Comparison of ENCODE assay signal across 8 cellular contexts in the genomic region with DNA sequence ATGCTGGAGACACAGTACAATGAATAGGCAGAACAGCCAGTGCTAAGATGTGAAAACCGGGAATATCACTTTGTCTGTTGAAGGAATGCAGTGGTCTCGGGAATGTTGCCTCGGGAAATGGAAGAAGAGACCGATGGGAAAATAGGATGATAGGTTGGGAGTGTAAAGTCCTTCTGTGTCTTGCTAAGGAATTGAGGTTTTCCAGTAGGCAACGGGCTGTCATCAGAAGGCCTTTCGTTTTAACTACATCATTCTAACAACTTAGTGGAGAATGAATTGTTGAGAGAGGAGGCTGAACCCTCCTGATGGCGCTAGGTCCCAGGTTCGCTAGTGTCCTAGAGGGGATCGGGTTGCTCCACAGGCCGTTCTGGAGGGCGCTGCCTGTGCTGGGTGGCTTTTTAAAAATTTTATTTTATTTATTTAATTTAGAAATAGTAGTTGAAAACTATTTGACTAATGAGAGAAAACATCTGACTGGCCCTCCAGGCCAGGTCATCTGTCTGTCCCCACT. TPM values are rescaled to one million over a fixed set of nuclear protein-coding genes. Genes with fewer than 3 reads are reported as not detected.
DNase-seq lines count a peak whose midpoint lies in the region; ATAC-seq lines count a peak whose summit lies in the region.

No MANE protein-coding gene starts in this region.

- peaks cover 18% of the 10 kb centered on the region for H3K36me3 ChIP-seq in iPS-20b (ENCODE audit: insufficient read depth, low read depth, low read length)

- H3K4me3 Mint-ChIP-seq in activated CD8-positive, alpha-beta T cell treated with anti-CD3 and anti-CD28 coated beads, Interleukin-2, amount 10 ng/mL, durations not matched to agents 7 days and 5 days, result peak overlapping the region; percentile 95
- peak overlapping the region; percentile 84 to 97 for H3K4me3 Mint-ChIP-seq in stimulated activated naive B cell treated with anti-CD40 and anti-IgM and Interleukin-4, amounts not matched to agents 10 μg/mL and 1 μg/mL and 100 μg/mL, for 72 hours

- H3K4me1 ChIP-seq in iPS-20b (ENCODE audit: insufficient read depth, low read length), result no peaks in the 10 kb centered on the region

- no peak for ATAC-seq in activated CD8-positive, alpha-beta T cell treated with anti-CD3 and anti-CD28 coated beads, Interleukin-2, amount 10 ng/mL, durations not matched to agents 7 days and 5 days
- ATAC-seq in stimulated activated naive B cell treated with anti-CD40 and anti-IgM and Interleukin-4, amounts not matched to agents 10 μg/mL and 1 μg/mL and 100 μg/mL, for 72 hours (replicated peaks), result no peak
- ATAC-seq in GM21786 (IDR thresholded peaks at IDR 0.05; ENCODE audit: unreplicated experiment), result no peak
- ATAC-seq in GM19467 (IDR thresholded peaks at IDR 0.05; ENCODE audit: unreplicated experiment), result no peak
- ATAC-seq in GM18511 (IDR thresholded peaks at IDR 0.05; ENCODE audit: unreplicated experiment), result no peak

- peaks cover 13% of the 10 kb centered on the region for H3K36me3 Mint-ChIP-seq in activated CD8-positive, alpha-beta T cell treated with anti-CD3 and anti-CD28 coated beads, Interleukin-2, amount 10 ng/mL, durations not matched to agents 7 days and 5 days (ENCODE audit: low read depth)
- peaks cover 6 to 7% of the 10 kb centered on the region in 2 donors for H3K36me3 Mint-ChIP-seq in stimulated activated naive B cell treated with anti-CD40 and anti-IgM and Interleukin-4, amounts not matched to agents 10 μg/mL and 1 μg/mL and 100 μg/mL, for 72 hours

- POLR2A ChIA-PET in activated CD8-positive, alpha-beta T cell treated with anti-CD3 and anti-CD28 coated beads, Interleukin-2, amount 10 ng/mL, durations not matched to agents 7 days and 5 days (lab: Charles Lee), result interaction anchor here (0.7 to 1.0 kb wide), 3 partner anchors 9 to 47 kb away, joined by 3 to 5 read pairs (median 5); no protein-coding TSS in a partner anchor

- H3K9me3 ChIP-seq in iPS-20b (ENCODE audit: insufficient read depth, low read depth, low read length), result no peaks in the 10 kb centered on the region

- H3K9ac ChIP-seq in iPS-20b (ENCODE audit: low read depth, low read length), result peak overlapping the region; percentile 94; the same call in 1 of the 2 replicates

- no peak overlapping the region for H3K27ac ChIP-seq in iPS-20b (ENCODE audit: low read length)

- CTCF ChIA-PET in activated CD8-positive, alpha-beta T cell treated with anti-CD3 and anti-CD28 coated beads, Interleukin-2, amount 10 ng/mL, durations not matched to agents 7 days and 5 days (lab: Charles Lee), result interaction anchor here (0.9 to 2.1 kb wide), 6 partner anchors 9 to 299 kb away, joined by 3 to 12 read pairs (median 6); a partner anchor contains a TSS

- peak overlapping the region; percentile 90 for H3K27ac Mint-ChIP-seq in activated CD8-positive, alpha-beta T cell treated with anti-CD3 and anti-CD28 coated beads, Interleukin-2, amount 10 ng/mL, durations not matched to agents 7 days and 5 days
- no peak overlapping the region for H3K27ac Mint-ChIP-seq in stimulated activated naive B cell treated with anti-CD40 and anti-IgM and Interleukin-4, amounts not matched to agents 10 μg/mL and 1 μg/mL and 100 μg/mL, for 72 hours

- peaks cover 18% of the 10 kb centered on the region for H3K4me1 Mint-ChIP-seq in activated CD8-positive, alpha-beta T cell treated with anti-CD3 and anti-CD28 coated beads, Interleukin-2, amount 10 ng/mL, durations not matched to agents 7 days and 5 days (ENCODE audit: low read depth)
- H3K4me1 Mint-ChIP-seq in stimulated activated naive B cell treated with anti-CD40 and anti-IgM and Interleukin-4, amounts not matched to agents 10 μg/mL and 1 μg/mL and 100 μg/mL, for 72 hours, result peaks cover 10 to 17% of the 10 kb centered on the region in 2 donors

- peak; percentile 24 for DNase-seq in DMS79 treated with DMSO at 0.1 percent for 48 hours (lab: John Stamatoyannopoulos, UW)
- DNase-seq in HuH-7 (ENCODE audit: low spot score), result peak; percentile 4
- DNase-seq in activated CD8-positive, alpha-beta T cell treated with anti-CD3 and anti-CD28 coated beads, Interleukin-2, amount 10 ng/mL, durations not matched to agents 7 days and 5 days, result peak; percentile 22
- no peak for DNase-seq in stimulated activated naive B cell treated with anti-CD40 and anti-IgM and Interleukin-4, amounts not matched to agents 10 μg/mL and 1 μg/mL and 100 μg/mL, for 72 hours

- H3K4me3 ChIP-seq in iPS-20b (ENCODE audit: low read length), result peak overlapping the region; percentile 98

- H3K9me3 Mint-ChIP-seq in activated CD8-positive, alpha-beta T cell treated with anti-CD3 and anti-CD28 coated beads, Interleukin-2, amount 10 ng/mL, durations not matched to agents 7 days and 5 days (ENCODE audit: insufficient read depth), result no peaks in the 10 kb centered on the region
- H3K9me3 Mint-ChIP-seq in stimulated activated naive B cell treated with anti-CD40 and anti-IgM and Interleukin-4, amounts not matched to agents 10 μg/mL and 1 μg/mL and 100 μg/mL, for 72 hours, result no peaks in the 10 kb centered on the region

- no peaks in the 10 kb centered on the region for H3K27me3 ChIP-seq in iPS-20b (ENCODE audit: insufficient read depth, low read length)

- H3K27me3 Mint-ChIP-seq in activated CD8-positive, alpha-beta T cell treated with anti-CD3 and anti-CD28 coated beads, Interleukin-2, amount 10 ng/mL, durations not matched to agents 7 days and 5 days (ENCODE audit: low read depth), result no peaks in the 10 kb centered on the region
- no peaks in the 10 kb centered on the region for H3K27me3 Mint-ChIP-seq in stimulated activated naive B cell treated with anti-CD40 and anti-IgM and Interleukin-4, amounts not matched to agents 10 μg/mL and 1 μg/mL and 100 μg/mL, for 72 hours

RNA-seq across cellular contexts. Expression of a gene that starts 0.7 kb away (rescaled TPM):
- total RNA-seq in activated CD8-positive, alpha-beta T cell treated with anti-CD3 and anti-CD28 coated beads, Interleukin-2, amount 10 ng/mL, durations not matched to agents 7 days and 5 days, result 10 to 100 TPM; 64.2 to 65.1 TPM

RNA-seq across cellular contexts. Expression of a gene that starts 47.3 kb away (rescaled TPM):
- 1 to 10 TPM; 7.2 to 7.5 TPM for total RNA-seq in activated CD8-positive, alpha-beta T cell treated with anti-CD3 and anti-CD28 coated beads, Interleukin-2, amount 10 ng/mL, durations not matched to agents 7 days and 5 days
